8 cellular contexts compared by ENCODE assay signal in the genomic region with DNA sequence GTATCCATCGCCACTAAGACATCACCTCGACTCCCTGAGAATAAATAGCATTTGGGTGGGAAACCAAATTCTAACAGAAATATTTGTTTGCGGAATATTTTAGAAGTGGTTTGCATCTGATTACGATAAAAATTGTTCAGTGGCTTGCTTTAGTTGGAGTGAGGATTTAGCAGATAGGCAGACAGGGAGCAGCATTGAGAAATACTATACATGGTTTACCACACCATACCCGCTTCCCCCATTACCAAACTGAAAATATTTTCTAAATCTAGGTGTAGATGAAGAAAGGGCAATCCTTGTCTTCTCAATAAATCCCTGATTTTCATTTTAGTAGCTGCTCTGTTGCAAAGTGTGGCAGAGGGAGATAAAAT. TPM values are rescaled to one million over a fixed set of nuclear protein-coding genes. Genes with fewer than 3 reads are reported as not detected.
A peak's percentile ranks its signal among the peaks of the same experiment; 100 is the strongest.
DNase-seq lines count a peak whose midpoint lies in the region; ATAC-seq and TF ChIP-seq lines count a peak whose summit lies in the region.

No MANE protein-coding gene starts in this region.

- peaks cover 30% of the 10 kb centered on the region for H3K4me1 ChIP-seq in DOHH2 (ENCODE audit: control insufficient read depth, low read length)
- H3K4me1 ChIP-seq in Peyer's patch, result peaks cover 7 to 53% (median 22%) of the 10 kb centered on the region in 4 donors
- peaks cover 4 to 21% of the 10 kb centered on the region in 2 donors for H3K4me1 ChIP-seq in esophagus (ENCODE audit: control insufficient read depth in 2 of 2, insufficient read depth in 2 of 2, low read length in 1 of 2)
- peaks cover 10% of the 10 kb centered on the region for H3K4me1 ChIP-seq in prostate gland (replicated peaks)
- peaks cover 55% of the 10 kb centered on the region for H3K4me1 ChIP-seq in CD8-positive, alpha-beta T cell (ENCODE audit: insufficient read depth, low read length)

- H3K27me3 Mint-ChIP-seq in CD8-positive, alpha-beta T cell (ENCODE audit: low read depth), result peaks cover 51% of the 10 kb centered on the region

- peak overlapping the region; percentile 76 for H3K4me2 ChIP-seq in DOHH2 (ENCODE audit: low read length)

- peaks cover 29% of the 10 kb centered on the region for H3K4me1 Mint-ChIP-seq in CD8-positive, alpha-beta T cell (ENCODE audit: low read depth)

- H3K36me3 Mint-ChIP-seq in CD8-positive, alpha-beta T cell, result peaks cover 2% of the 10 kb centered on the region

- POLR2A ChIA-PET in CD8-positive, alpha-beta T cell (lab: Charles Lee), result interaction anchor here (1.5 kb wide), 1 partner anchor 18 kb away, joined by 4 read pairs; no protein-coding TSS in a partner anchor

- H3K36me3 ChIP-seq in DOHH2 (ENCODE audit: control insufficient read depth, low read length) (no peaks in the 10 kb centered on the region), Peyer's patch (no peaks in the 10 kb centered on the region), esophagus (ENCODE audit: control insufficient read depth in 2 of 2, insufficient read depth in 2 of 2, low read length in 1 of 2) (peaks cover 0 to 3% of the 10 kb centered on the region in 2 donors), prostate gland (no peaks in the 10 kb centered on the region)
- H3K36me3 ChIP-seq in CD8-positive, alpha-beta T cell (ENCODE audit: insufficient read depth, low read length), result no peaks in the 10 kb centered on the region

- H3F3A ChIP-seq in DOHH2 (ENCODE audit: control insufficient read depth, insufficient read depth), result peaks cover 5% of the 10 kb centered on the region; the same call in 1 of the 2 replicates

- H3K27ac ChIP-seq in DOHH2 (ENCODE audit: low read depth, low read length) (0 out of 2 replicates have a peak overlapping the region, but pooled peaks have one; percentile 31), Peyer's patch (peak overlapping the region in 3 of 4 donors; percentile 58 to 97 (median 63)), esophagus (ENCODE audit: low read depth in 2 of 2, low read length in 1 of 2) (peak overlapping the region; percentile 78 to 82), prostate gland (peak overlapping the region; percentile 70 to 99)
- H3K27ac ChIP-seq in CD8-positive, alpha-beta T cell (ENCODE audit: low read depth, low read length), result no peak overlapping the region

- ATAC-seq in HG03457 (IDR thresholded peaks at IDR 0.05; ENCODE audit: unreplicated experiment), result no peak
- ATAC-seq in CD8-positive, alpha-beta T cell, result no peak

- H3K4me3 ChIP-seq in DOHH2 (ENCODE audit: low read length), result peak overlapping the region; percentile 48
- H3K4me3 ChIP-seq in Peyer's patch, result peak overlapping the region in 2 of 4 donors; percentile 44 to 60
- no peak overlapping the region for H3K4me3 ChIP-seq in esophagus (ENCODE audit: low read depth in 1 of 2, low read length in 2 of 2)
- peak overlapping the region; percentile 88 to 97 for H3K4me3 ChIP-seq in prostate gland
- H3K4me3 ChIP-seq in CD8-positive, alpha-beta T cell (ENCODE audit: low read depth, low read length), result no peak overlapping the region

- TF ChIP-seq POLR2A in Peyer's patch (IDR thresholded peaks at IDR 0.05) (no peak), prostate gland (IDR thresholded peaks at IDR 0.05) (no peak)

- H3K4me3 Mint-ChIP-seq in CD8-positive, alpha-beta T cell, result no peak overlapping the region

- WGBS in esophagus, 2 donors, result 14 to 18% methylated on average over 5 of the region's 5 CpGs
- WGBS in prostate gland, result 27% methylated on average over 5 of the region's 5 CpGs

- no peaks in the 10 kb centered on the region for H3K9me2 ChIP-seq in DOHH2 (replicated peaks; ENCODE audit: control insufficient read depth, low read length)

- H4K20me1 ChIP-seq in DOHH2 (ENCODE audit: control insufficient read depth, insufficient read depth, low read depth, low read length), result no peaks in the 10 kb centered on the region

- no peak overlapping the region for H3K27ac Mint-ChIP-seq in CD8-positive, alpha-beta T cell

- DNase-seq in Peyer's patch, result no peak
- DNase-seq in prostate gland (ENCODE audit: low spot score), result no peak
- no peak for DNase-seq in NCI-H2171 (lab: John Stamatoyannopoulos, UW)
- DNase-seq in CD8-positive, alpha-beta T cell, result no peak
- DNase-seq in COLO829 (ENCODE audit: low spot score), result no peak

- H3K27me3 ChIP-seq in DOHH2 (ENCODE audit: control insufficient read depth, low read length), result peaks cover 15% of the 10 kb centered on the region
- H3K27me3 ChIP-seq in Peyer's patch, result no peaks in the 10 kb centered on the region
- no peaks in the 10 kb centered on the region for H3K27me3 ChIP-seq in esophagus (ENCODE audit: control insufficient read depth in 1 of 2, insufficient read depth in 2 of 2, low read length in 2 of 2)
- H3K27me3 ChIP-seq in prostate gland (replicated peaks; ENCODE audit: insufficient read depth), result no peaks in the 10 kb centered on the region
- H3K27me3 ChIP-seq in CD8-positive, alpha-beta T cell (ENCODE audit: insufficient read depth, low read length), result peaks cover 67% of the 10 kb centered on the region

- H3K79me2 ChIP-seq in DOHH2 (ENCODE audit: control insufficient read depth, low read length), result peaks cover 5% of the 10 kb centered on the region; the same call in 1 of the 2 replicates

- no peaks in the 10 kb centered on the region for H3K9me3 Mint-ChIP-seq in CD8-positive, alpha-beta T cell

- intact Hi-C loops in prostate gland (cut with DNase I), result loop anchor here (5.0 kb wide), 1 partner anchor 137 kb away; no protein-coding TSS in a partner anchor
- intact Hi-C loops in CD8-positive, alpha-beta T cell (cut with DNase I, micrococcal nuclease), result loop anchor here in 1 of 2 experiments (10.0 kb wide), 1 partner anchor 120 kb away; a partner anchor contains a TSS

- H3K9me3 ChIP-seq in DOHH2 (ENCODE audit: control insufficient read depth, insufficient read depth, low read length) (no peaks in the 10 kb centered on the region), Peyer's patch (peaks cover 0 to 5% (median 0%) of the 10 kb centered on the region in 4 donors), esophagus (ENCODE audit: control insufficient read depth in 2 of 2, insufficient read depth in 1 of 2, low read depth in 1 of 2, low read length in 1 of 2) (no peaks in the 10 kb centered on the region), prostate gland (no peaks in the 10 kb centered on the region)
- H3K9me3 ChIP-seq in CD8-positive, alpha-beta T cell (ENCODE audit: low read length), result no peaks in the 10 kb centered on the region

- CTCF ChIA-PET in CD8-positive, alpha-beta T cell (lab: Charles Lee), result no interaction called here

- TF ChIP-seq CTCF in DOHH2 (IDR thresholded peaks at IDR 0.05; ENCODE audit: low read depth, low read length, poor library complexity, severe bottlenecking) (no peak), Peyer's patch (IDR thresholded peaks at IDR 0.05) (peak in 1 of 6 experiments; percentile 27), prostate gland (IDR thresholded peaks at IDR 0.05) (no peak)
- no peak for TF ChIP-seq CTCF in CD8-positive, alpha-beta T cell (IDR thresholded peaks at IDR 0.05)

RNA-seq across cellular contexts. Expression of a gene that starts 0.9 kb away (rescaled TPM):
- total RNA-seq in Peyer's patch (10 to 100 TPM; 11.6 to 43.0 (median 23.9) TPM), prostate gland (10 to 100 TPM; 11.4 to 28.9 TPM)
- 1 to 10 TPM; 3.0 to 9.1 TPM for polyA plus RNA-seq in esophagus
- under 1 TPM; 0.08 to 0.24 TPM for total RNA-seq in CD8-positive, alpha-beta T cell

Comparison
In these comparisons a context has a peak if more than half of its experiments do, and no peak if none do; other contexts are left out.
1. H3K4me3 ChIP-seq: peak in DOHH2 (single experiment) and prostate gland (2 of 2); none in esophagus (0 of 2) and CD8-positive, alpha-beta T cell (single experiment).
2. RNA of a gene that starts 0.9 kb away (total RNA-seq): 11.4 to 28.9 TPM in prostate gland and 11.6 to 43.0 TPM in Peyer's patch; 0.08 to 0.24 TPM in CD8-positive, alpha-beta T cell; every median in the first group is over 4 times any median in the second.